In the genomic region with DNA sequence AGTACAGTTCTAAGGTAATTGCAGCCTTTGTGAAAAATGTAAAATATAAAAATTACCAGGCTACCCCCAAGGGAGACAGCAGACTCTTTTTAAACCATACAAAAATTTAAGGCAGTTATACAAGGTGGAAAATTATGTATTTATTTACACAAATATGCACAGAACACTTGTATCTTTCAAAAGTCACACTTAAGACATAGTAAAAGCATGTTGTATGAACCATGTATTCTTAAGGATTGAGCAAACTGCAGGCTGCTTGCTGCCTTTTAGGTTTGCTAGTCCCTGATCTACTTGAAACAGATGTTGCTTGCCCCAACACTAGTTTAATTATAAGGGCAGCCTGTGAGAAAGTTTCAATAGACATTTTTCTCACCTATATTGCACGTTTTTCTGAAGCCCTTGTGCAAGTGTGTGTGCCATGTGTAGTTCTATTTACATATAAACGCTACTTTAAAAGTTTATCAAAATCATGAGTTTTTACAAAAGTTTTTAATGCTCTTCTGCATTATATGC, we compare ENCODE assay signal across 8 cellular contexts.
A peak's percentile ranks its signal among the peaks of the same experiment; 100 is the strongest.
DNase-seq lines count a peak whose midpoint lies in the region; ATAC-seq and TF ChIP-seq lines count a peak whose summit lies in the region.

No MANE protein-coding gene starts in this region.

- TF ChIP-seq CTCF in activated B cell treated with CpG ODN at 0.5 μM for 24 hours (IDR thresholded peaks at IDR 0.05): no peak

- no peak for DNase-seq in activated CD4-positive, alpha-beta T cell treated with anti-CD3 and anti-CD28 coated beads, Interleukin-2, amount 10 ng/mL, durations not matched to agents 24 days and 14 days
- DNase-seq in activated CD4-positive, alpha-beta T cell treated with anti-CD3 and anti-CD28 coated beads, Interleukin-2, amount 50 U/mL, for 1 hour: no peak
- DNase-seq in activated B cell treated with CpG ODN at 0.5 μM for 24 hours: no peak
- no peak for DNase-seq in pons (ENCODE audit: low spot score)
- no peak for DNase-seq in NCI-H146 treated with DMSO at 0.1 percent for 48 hours (lab: John Stamatoyannopoulos, UW; ENCODE audit: unreplicated experiment)
- DNase-seq in SHP77 (lab: John Stamatoyannopoulos, UW): no peak

- H3K36me3 ChIP-seq in subcutaneous abdominal adipose tissue (ENCODE audit: control insufficient read depth in 5 of 5, insufficient read depth in 5 of 5, low read length in 5 of 5): peaks cover 0 to 9% (median 2%) of the 10 kb centered on the region in 5 donors

- H3K27ac Mint-ChIP-seq in activated CD4-positive, alpha-beta T cell treated with anti-CD3 and anti-CD28 coated beads, Interleukin-2, amount 10 ng/mL, durations not matched to agents 24 days and 14 days: peak overlapping the region; percentile 93
- H3K27ac Mint-ChIP-seq in activated B cell treated with CpG ODN at 0.5 μM for 24 hours: peak overlapping the region; percentile 97

- peaks cover 0 to 27% (median 24%) of the 10 kb centered on the region in 5 donors for H3K4me1 ChIP-seq in subcutaneous abdominal adipose tissue (ENCODE audit: control insufficient read depth in 5 of 5, insufficient read depth in 5 of 5, low read length in 5 of 5)

- POLR2A ChIA-PET in activated B cell treated with CpG ODN at 0.5 μM for 24 hours (lab: Charles Lee): interaction anchor here (1.0 kb wide), 1 partner anchor 405 kb away, joined by 4 read pairs; a partner anchor contains a TSS

- H3K9me3 ChIP-seq in subcutaneous abdominal adipose tissue (ENCODE audit: control insufficient read depth in 5 of 5, low read length in 5 of 5): no peaks in the 10 kb centered on the region

- peak overlapping the region in 4 of 5 donors; percentile 96 to 98 (median 97) for H3K9ac ChIP-seq in subcutaneous abdominal adipose tissue (ENCODE audit: low read length in 5 of 5)

- peak overlapping the region; percentile 98 for H3K4me3 ChIP-seq in iPS-11a (ENCODE audit: low read depth, low read length)
- H3K4me3 ChIP-seq in subcutaneous abdominal adipose tissue (ENCODE audit: low read depth in 1 of 5, low read length in 5 of 5): peak overlapping the region in 4 of 5 donors; percentile 75 to 90 (median 88)

- no peaks in the 10 kb centered on the region for H3K9me3 Mint-ChIP-seq in activated CD4-positive, alpha-beta T cell treated with anti-CD3 and anti-CD28 coated beads, Interleukin-2, amount 10 ng/mL, durations not matched to agents 24 days and 14 days
- H3K9me3 Mint-ChIP-seq in activated B cell treated with CpG ODN at 0.5 μM for 24 hours: no peaks in the 10 kb centered on the region

- peak overlapping the region; percentile 99 for H3K27ac ChIP-seq in subcutaneous abdominal adipose tissue (ENCODE audit: low read depth, low read length)

- no peak for ATAC-seq in activated B cell treated with CpG ODN at 0.5 μM for 24 hours (ENCODE audit: low read depth)

- CTCF ChIA-PET in activated B cell treated with CpG ODN at 0.5 μM for 24 hours (lab: Charles Lee): no interaction called here

- peaks cover 53% of the 10 kb centered on the region for H3K36me3 Mint-ChIP-seq in activated CD4-positive, alpha-beta T cell treated with anti-CD3 and anti-CD28 coated beads, Interleukin-2, amount 10 ng/mL, durations not matched to agents 24 days and 14 days (ENCODE audit: low read depth)
- H3K36me3 Mint-ChIP-seq in activated B cell treated with CpG ODN at 0.5 μM for 24 hours (ENCODE audit: low read depth): peaks cover 54% of the 10 kb centered on the region

- intact Hi-C loops in activated CD4-positive, alpha-beta T cell treated with anti-CD3 and anti-CD28 coated beads, Interleukin-2, amount 10 ng/mL, durations not matched to agents 24 days and 14 days (cut with micrococcal nuclease): loop anchor here (2.0 to 5.0 kb wide), 5 partner anchors 73 to 1022 kb away; a partner anchor contains a TSS
- intact Hi-C loops in activated B cell treated with CpG ODN at 0.5 μM for 24 hours (cut with micrococcal nuclease): loop anchor here (2.0 to 10.0 kb wide), 4 partner anchors 485 to 1772 kb away; a partner anchor contains a TSS

- H3K4me3 Mint-ChIP-seq in activated CD4-positive, alpha-beta T cell treated with anti-CD3 and anti-CD28 coated beads, Interleukin-2, amount 10 ng/mL, durations not matched to agents 24 days and 14 days: peak overlapping the region; percentile 88
- H3K4me3 Mint-ChIP-seq in activated B cell treated with CpG ODN at 0.5 μM for 24 hours: peak overlapping the region; percentile 94

- H3K27me3 Mint-ChIP-seq in activated CD4-positive, alpha-beta T cell treated with anti-CD3 and anti-CD28 coated beads, Interleukin-2, amount 10 ng/mL, durations not matched to agents 24 days and 14 days: no peaks in the 10 kb centered on the region
- H3K27me3 Mint-ChIP-seq in activated B cell treated with CpG ODN at 0.5 μM for 24 hours: no peaks in the 10 kb centered on the region

- H3K27me3 ChIP-seq in subcutaneous abdominal adipose tissue (ENCODE audit: control insufficient read depth in 5 of 5, insufficient read depth in 4 of 5, low read length in 5 of 5): no peaks in the 10 kb centered on the region

- H3K4me1 Mint-ChIP-seq in activated CD4-positive, alpha-beta T cell treated with anti-CD3 and anti-CD28 coated beads, Interleukin-2, amount 10 ng/mL, durations not matched to agents 24 days and 14 days: peaks cover 34% of the 10 kb centered on the region
- peaks cover 70% of the 10 kb centered on the region for H3K4me1 Mint-ChIP-seq in activated B cell treated with CpG ODN at 0.5 μM for 24 hours
